In the genomic region with DNA sequence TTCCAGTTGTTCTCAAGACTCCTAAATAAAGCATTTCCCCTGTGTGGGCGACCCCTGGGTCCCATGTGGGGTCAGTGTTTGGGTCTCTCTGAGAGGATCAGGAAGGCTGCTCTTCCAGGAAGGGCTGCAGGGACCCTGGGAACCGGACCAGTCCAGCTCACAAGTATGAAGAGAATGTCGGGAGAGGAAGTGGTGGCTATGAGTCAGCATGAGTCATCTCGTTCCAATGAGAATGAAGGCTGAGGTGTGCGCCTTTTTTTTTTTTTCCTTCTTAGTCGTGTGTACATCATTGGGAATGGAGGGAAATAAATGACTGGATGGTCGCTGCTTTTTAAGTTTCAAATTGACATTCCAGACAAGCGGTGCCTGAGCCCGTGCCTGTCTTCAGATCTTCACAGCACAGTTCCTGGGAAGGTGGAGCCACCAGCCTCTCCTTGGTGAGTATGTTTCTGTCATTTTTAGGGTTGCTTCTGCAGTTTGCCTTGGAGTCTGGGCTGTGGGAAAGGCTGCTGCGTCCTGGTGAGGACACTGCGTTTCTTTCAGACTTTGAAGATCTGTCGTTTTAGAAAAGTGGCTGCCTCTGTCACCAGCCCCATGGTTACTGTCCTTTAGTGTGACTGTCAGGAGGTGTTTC, we compare ENCODE assay signal across 8 cellular contexts.
DNase-seq lines count a peak whose midpoint lies in the region; ATAC-seq and TF ChIP-seq lines count a peak whose summit lies in the region.
"Not testable (repeated sequence)": the region's sequence is repeated elsewhere in the genome, so short reads cannot be mapped to it uniquely, and the experiment has no call there.

No MANE protein-coding gene starts in this region.

- peak overlapping the region; percentile 65 for H3K27ac ChIP-seq in A673 (ENCODE audit: low read depth, low read length, poor library complexity, severe bottlenecking)
- not testable (repeated sequence) for H3K27ac ChIP-seq in rectal smooth muscle tissue (ENCODE audit: low read depth, low read length)

- intact Hi-C loops in A673 (cut with micrococcal nuclease; ENCODE audit: unreplicated experiment), result not testable (repeated sequence)

- not testable (repeated sequence) for H3K36me3 ChIP-seq in A673 (ENCODE audit: insufficient read depth, low read length, poor library complexity, severe bottlenecking); rectal smooth muscle tissue (ENCODE audit: control insufficient read depth, insufficient read depth, low read length)

- H3K36me3 Mint-ChIP-seq in HFFc6 (ENCODE audit: low read depth); WTC11; central memory CD8-positive, alpha-beta T cell (ENCODE audit: insufficient read depth): not testable (repeated sequence)

- TF ChIP-seq CTCF in A673 (conservative IDR thresholded peaks at IDR 0.05; ENCODE audit: low read depth, low read length); HFFc6 (IDR thresholded peaks at IDR 0.05); WTC11 (IDR thresholded peaks at IDR 0.05): not testable (repeated sequence)

- not testable (repeated sequence) for H3K27me3 Mint-ChIP-seq in HFFc6 (ENCODE audit: insufficient read depth); WTC11 (ENCODE audit: low read depth); central memory CD8-positive, alpha-beta T cell

- not testable (repeated sequence) for BruUV-seq in A673 (replicated peaks; lab: Mats Ljungman, UMichigan)

- peak overlapping the region; percentile 53 for H3K27ac Mint-ChIP-seq in HFFc6
- H3K27ac Mint-ChIP-seq in WTC11; central memory CD8-positive, alpha-beta T cell (ENCODE audit: low read depth): not testable (repeated sequence)

- peak; percentile 39 for ATAC-seq in GM18873 (IDR thresholded peaks at IDR 0.05; ENCODE audit: low FRiP score, unreplicated experiment)
- ATAC-seq in HG03521 (IDR thresholded peaks at IDR 0.05; ENCODE audit: unreplicated experiment), result peak; percentile 37
- peak; percentile 94 for ATAC-seq in WTC11
- peak; percentile 64 for ATAC-seq in central memory CD8-positive, alpha-beta T cell (replicated peaks; ENCODE audit: extremely low read depth, poor library complexity, severe bottlenecking)

- CTCF ChIA-PET in A673 (lab: Charles Lee); WTC11 (lab: Charles Lee): not testable (repeated sequence)

- POLR2A ChIA-PET in A673 (lab: Charles Lee; ENCODE audit: low non-redundant PET); WTC11 (lab: Charles Lee): not testable (repeated sequence)

- not testable (repeated sequence) for H3K27me3 ChIP-seq in A673 (replicated peaks; ENCODE audit: insufficient read depth, low read depth, low read length, poor library complexity); rectal smooth muscle tissue (ENCODE audit: control insufficient read depth, insufficient read depth, low read length)

- H3K9me3 Mint-ChIP-seq in HFFc6; WTC11; central memory CD8-positive, alpha-beta T cell: not testable (repeated sequence)

- H3K4me1 Mint-ChIP-seq in HFFc6 (ENCODE audit: low read depth), result peaks cover 32% of the 10 kb centered on the region
- not testable (repeated sequence) for H3K4me1 Mint-ChIP-seq in WTC11; central memory CD8-positive, alpha-beta T cell

- H3K9me3 ChIP-seq in A673 (ENCODE audit: low read depth, low read length, poor library complexity, severe bottlenecking), result not testable (repeated sequence)

- not testable (repeated sequence) for DNase-seq in A673 (ENCODE audit: low spot score); HFFc6; WTC11 (ENCODE audit: low spot score); central memory CD8-positive, alpha-beta T cell (ENCODE audit: low spot score in 2 of 2)

- peak overlapping the region; percentile 71 for H3K4me3 Mint-ChIP-seq in HFFc6
- not testable (repeated sequence) for H3K4me3 Mint-ChIP-seq in WTC11
- H3K4me3 Mint-ChIP-seq in central memory CD8-positive, alpha-beta T cell, result peak overlapping the region; percentile 74

- H3K9ac ChIP-seq in rectal smooth muscle tissue (ENCODE audit: low read length), result not testable (repeated sequence)

- H3K4me1 ChIP-seq in A673 (ENCODE audit: insufficient read depth, low read length, poor library complexity, severe bottlenecking); rectal smooth muscle tissue (ENCODE audit: control insufficient read depth, insufficient read depth, low read length): not testable (repeated sequence)

- H3K4me3 ChIP-seq in A673 (ENCODE audit: low read depth, low read length, poor library complexity, severe bottlenecking), result peak overlapping the region; percentile 44
- H3K4me3 ChIP-seq in iPS-11a (ENCODE audit: low read depth, low read length), result peak overlapping the region; percentile 8
- H3K4me3 ChIP-seq in rectal smooth muscle tissue (ENCODE audit: low read length), result peak overlapping the region; percentile 21

Comparison
In these comparisons a context has a peak if more than half of its experiments do, and no peak if none do; other contexts are left out.
1. ATAC-seq: peak in every context shown above with its lines; median percentile 94 in WTC11; 64 in central memory CD8-positive, alpha-beta T cell; 39 in GM18873; 37 in HG03521.